In the genomic region with DNA sequence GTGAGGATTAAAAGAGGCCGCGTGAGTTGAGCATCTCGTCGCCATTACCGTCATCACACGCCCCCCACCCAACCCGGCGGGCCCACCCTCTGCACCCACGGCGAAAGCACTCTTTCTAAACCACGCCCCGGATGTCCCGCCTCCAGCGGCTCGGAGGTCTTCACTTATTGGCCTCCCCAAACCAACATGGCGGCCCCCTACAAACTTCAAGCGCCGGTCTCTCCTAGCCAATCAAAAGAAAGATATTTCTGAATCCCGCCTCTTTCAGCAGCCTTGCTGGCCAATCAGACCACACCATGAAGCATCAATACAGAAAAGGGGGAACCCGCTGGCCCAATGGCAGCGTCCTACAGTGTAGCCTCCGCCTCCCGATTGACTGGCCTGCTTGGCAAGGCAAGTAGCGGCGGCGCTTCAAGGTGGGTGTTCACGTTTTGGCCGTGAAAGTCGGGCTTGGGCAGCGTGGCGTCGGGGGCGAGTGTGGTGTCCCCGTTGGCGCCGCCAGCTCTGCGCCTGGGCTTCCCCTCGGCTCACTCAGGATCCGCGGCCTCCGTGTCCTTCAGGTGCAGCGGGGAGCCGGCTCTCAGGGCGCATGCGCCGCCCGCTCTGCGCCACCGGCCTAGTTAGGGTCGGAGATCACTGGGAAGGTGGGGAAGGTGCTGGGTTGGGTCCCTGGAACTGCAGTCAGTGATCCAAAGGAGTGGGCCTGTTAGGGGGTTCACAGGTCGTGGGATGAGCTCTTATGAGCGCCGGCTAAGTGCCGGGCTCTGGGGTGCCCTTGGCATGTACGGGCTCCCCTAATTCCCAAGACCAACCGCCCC, we compare ENCODE assay signal across 8 cellular contexts. TPM values are rescaled to one million over a fixed set of nuclear protein-coding genes. Genes with fewer than 3 reads are reported as not detected.
DNase-seq lines count a peak whose midpoint lies in the region; ATAC-seq, FAIRE-seq and TF ChIP-seq lines count a peak whose summit lies in the region.

Gene NDUFS8, plus strand, starts transcription at position 364 of the 818 bp plus-strand sequence. CDS start 1,471 bp downstream, outside the sequence.

- intact Hi-C loops in natural killer cell (cut with micrococcal nuclease): loop anchor here (1.0 kb wide), 1 partner anchor 10 kb away; no protein-coding TSS in a partner anchor

- peak within 1 kb of the TSS; percentile 88 to 89 for H3K27ac Mint-ChIP-seq in natural killer cell

- TF ChIP-seq CTCF in Loucy (conservative IDR thresholded peaks at IDR 0.05; ENCODE audit: low read length) (no peak), natural killer cell (IDR thresholded peaks at IDR 0.05) (no peak)

- no peaks in the 10 kb centered on the region for H3K36me3 Mint-ChIP-seq in natural killer cell

- peak within 1 kb of the TSS; percentile 100 for H3K4me3 ChIP-seq in Loucy (ENCODE audit: low read length, poor library complexity, severe bottlenecking)

- peaks cover 43% of the 10 kb centered on the region for H3K79me2 ChIP-seq in Loucy (ENCODE audit: insufficient read depth, low read length)

- H4K20me1 ChIP-seq in Loucy (ENCODE audit: insufficient read depth, low read length, poor library complexity, severe bottlenecking): peaks cover 8% of the 10 kb centered on the region

- H3F3A ChIP-seq in Loucy (ENCODE audit: low read depth): no peaks in the 10 kb centered on the region

- no peak for FAIRE-seq in H54 (lab: Jason Lieb, UNC)

- peak within 1 kb of the TSS; percentile 92 for H3K4me3 Mint-ChIP-seq in natural killer cell

- TF ChIP-seq POLR2A in H54 (IDR thresholded peaks at IDR 0.05; ENCODE audit: low read depth, low read length): peak; percentile 53; the same call in 1 of the 2 replicates
- TF ChIP-seq POLR2A in Raji (IDR thresholded peaks at IDR 0.05; ENCODE audit: insufficient read depth, low read depth, low read length): peak; percentile 81

- H3K9me3 Mint-ChIP-seq in natural killer cell: no peaks in the 10 kb centered on the region

- no peaks in the 10 kb centered on the region for H3K27me3 ChIP-seq in Loucy (ENCODE audit: insufficient read depth, low read length, poor library complexity, severe bottlenecking)

- DNase-seq in EL: peak; percentile 100
- peak; percentile 94 for DNase-seq in H54 (ENCODE audit: insufficient read length, low spot score)
- DNase-seq in activated T-helper 9 cell treated with anti-CD3 and anti-CD28 coated beads, Interleukin-2, amount 50 U/mL, for 16 hours (ENCODE audit: low read depth): peak; percentile 95
- peak; percentile 99 for DNase-seq in fibroblast of peridontal ligament (ENCODE audit: extremely low read depth)
- peak; percentile 93 for DNase-seq in natural killer cell
- DNase-seq in stimulated activated naive CD4-positive, alpha-beta T cell treated with Interleukin-2 at 50 U/mL for 16 hours (lab: John Stamatoyannopoulos, UW): peak; percentile 98

- no peaks in the 10 kb centered on the region for H3K9me2 ChIP-seq in Loucy (replicated peaks; ENCODE audit: low read depth, low read length)

- H3K4me1 ChIP-seq in Loucy (ENCODE audit: insufficient read depth, low read length, poor library complexity, severe bottlenecking): peaks cover 27% of the 10 kb centered on the region

- H3K9me3 ChIP-seq in Loucy (ENCODE audit: insufficient read depth, low read depth, low read length): no peaks in the 10 kb centered on the region

- peaks cover 18 to 41% of the 10 kb centered on the region in 2 donors for H3K4me1 Mint-ChIP-seq in natural killer cell

- peak within 1 kb of the TSS; percentile 99 for H3K9ac ChIP-seq in Loucy (ENCODE audit: low read depth, low read length, poor library complexity, severe bottlenecking)

- H3K36me3 ChIP-seq in Loucy (ENCODE audit: insufficient read depth, low read length): peaks cover 4% of the 10 kb centered on the region; the same call in 1 of the 2 replicates

- peak within 1 kb of the TSS; percentile 96 for H3K4me2 ChIP-seq in Loucy (ENCODE audit: low read depth, low read length, poor library complexity, severe bottlenecking)

- peak within 1 kb of the TSS; percentile 90 for H2AFZ ChIP-seq in Loucy (ENCODE audit: low read length)

- peak; percentile 92 to 99 (median 96) for ATAC-seq in natural killer cell

- no peaks in the 10 kb centered on the region for H3K27me3 Mint-ChIP-seq in natural killer cell (ENCODE audit: low read depth in 2 of 2)

RNA-seq across cellular contexts. Expression of gene NDUFS8, which starts in this region (rescaled TPM):
- total RNA-seq in natural killer cell: 10 to 100 TPM; 84.5 to 95.2 (median 90.7) TPM

Comparison
In these comparisons a context has a peak if more than half of its experiments do, and no peak if none do; other contexts are left out.
1. Peak in every context shown above with its lines: DNase-seq, ATAC-seq and H3K4me3 ChIP-seq.